ENCODE assay signal across 1 cellular context in the genomic region with DNA sequence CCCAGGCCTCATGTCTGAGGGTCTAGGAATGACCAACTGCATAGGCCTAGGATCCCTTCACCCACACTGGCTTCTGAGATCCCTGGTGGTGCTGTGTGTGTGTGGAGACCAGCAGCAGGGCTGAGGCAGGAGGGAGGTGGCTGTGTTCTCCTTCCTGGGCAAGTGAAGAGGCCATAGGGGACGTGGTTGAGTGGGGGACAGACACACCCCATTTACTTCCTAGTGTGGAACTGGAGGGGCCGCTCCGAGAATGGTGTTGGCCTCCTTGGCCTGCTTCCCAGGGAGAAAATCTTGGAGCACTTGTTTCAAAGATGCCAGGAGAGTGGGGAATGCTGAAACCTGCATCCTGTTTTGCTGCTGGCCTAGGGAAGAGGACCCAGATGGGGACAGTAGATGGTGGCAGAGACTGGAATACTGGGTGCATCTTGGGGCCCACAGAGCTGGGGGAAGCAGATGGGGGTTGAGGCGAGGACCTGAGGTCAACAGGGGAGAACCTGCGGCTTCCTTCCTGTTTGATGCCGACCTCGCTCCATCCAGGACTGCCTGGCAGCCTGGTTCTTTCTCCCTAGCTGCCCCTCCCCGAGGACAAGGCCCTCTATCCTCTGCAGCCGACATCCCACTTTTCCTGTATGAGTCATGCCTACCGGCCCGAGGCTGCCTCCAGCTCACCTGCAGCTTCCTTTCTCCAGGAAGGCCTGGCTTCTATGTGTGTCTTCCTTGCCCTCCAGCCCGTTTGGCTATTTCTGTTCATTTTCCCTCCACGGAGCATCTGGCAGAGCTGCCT.
TF ChIP-seq lines count a peak whose summit lies in the region.

No MANE protein-coding gene starts in this region.

TF ChIP-seq in H1, 55 proteins besides CTCF, POLR2A, EP300 and RAD21:
- TF ChIP-seq CBX5 (IDR thresholded peaks at IDR 0.05; ENCODE audit: low read depth, low read length) (no peak), SP4 (IDR thresholded peaks at IDR 0.05; ENCODE audit: low read length) (no peak), EGR1 (IDR thresholded peaks at IDR 0.05; ENCODE audit: borderline replicate concordance, low read depth, low read length) (no peak), SP1 (IDR thresholded peaks at IDR 0.05; ENCODE audit: low read depth, low read length) (no peak), BACH1 (IDR thresholded peaks at IDR 0.05; ENCODE audit: low read length) (no peak), JUND (IDR thresholded peaks at IDR 0.05; ENCODE audit: low read length) (0 out of 2 replicates have a peak, but pooled peaks have one; percentile 59)
